In genomic region chr12:105622846-105623245, GRCh38 we compare ENCODE assay signal across 13 cellular contexts.
DNase-seq lines count a peak whose midpoint lies in the region; ATAC-seq and TF ChIP-seq lines count a peak whose summit lies in the region.
"Had no signal": no experiment of that assay in that cellular context is flagged by ENCODE, and none has a peak within 500 bp of the region (broad histone marks: within the 10 kb centered on the region; RNA-seq: fewer than 3 reads in every experiment).

No MANE protein-coding gene starts in this region.

- H3K36me3 Mint-ChIP-seq in mesothelial cell of epicardium = no peaks in the 10 kb centered on the region

- TF ChIP-seq CTCF in mesothelial cell of epicardium (IDR thresholded peaks at IDR 0.05; ENCODE audit: unreplicated experiment) = no peak
- TF ChIP-seq CTCF in heart left ventricle (IDR thresholded peaks at IDR 0.05) = no peak

- no peak overlapping the region for H3K14ac ChIP-seq in neuronal stem cell (ENCODE audit: low read length)

- H2AK5ac ChIP-seq in neuronal stem cell (ENCODE audit: low read depth, low read length) = no peak overlapping the region

- H3K27me3 Mint-ChIP-seq in mesothelial cell of epicardium (ENCODE audit: low read depth) = no peaks in the 10 kb centered on the region

- no peak overlapping the region for H2BK5ac ChIP-seq in neuronal stem cell (ENCODE audit: low read length)

- H3K27ac ChIP-seq in neuronal stem cell (replicated peaks; ENCODE audit: low read length) (peak overlapping the region; percentile 80), heart left ventricle (no peak overlapping the region)
- H3K27ac ChIP-seq: A549, C4-2B, HL-60 had no signal

- H2BK12ac ChIP-seq in neuronal stem cell (ENCODE audit: low read length) = no peak overlapping the region

- no peak overlapping the region for H3K4me3 ChIP-seq in neuronal stem cell (ENCODE audit: low read length in 2 of 2)
- no peak overlapping the region for H3K4me3 ChIP-seq in heart left ventricle
- H3K4me3 ChIP-seq: A549, HAP-1 had no signal

- H2BK15ac ChIP-seq in neuronal stem cell (ENCODE audit: low read length) = no peak overlapping the region

- peak overlapping the region; percentile 56 for H2AFZ ChIP-seq in neuronal stem cell (ENCODE audit: low read length)

- H3K4ac ChIP-seq in neuronal stem cell (ENCODE audit: low read length) = no peak overlapping the region

- H3K9me3 ChIP-seq in neuronal stem cell (replicated peaks in 1 of 2; ENCODE audit: control insufficient read depth in 2 of 2, insufficient read depth in 1 of 2, low read depth in 1 of 2, low read length in 2 of 2) (peaks cover 0 to 4% of the 10 kb centered on the region in 2 donors), heart left ventricle (peaks cover 0 to 3% (median 0%) of the 10 kb centered on the region in 12 donors)
- H3K9me3 ChIP-seq: HAP-1 had no signal

- no peaks in the 10 kb centered on the region for H3K36me3 ChIP-seq in neuronal stem cell (replicated peaks in 1 of 2; ENCODE audit: control insufficient read depth in 2 of 2, insufficient read depth in 2 of 2, low read length in 2 of 2)
- no peaks in the 10 kb centered on the region for H3K36me3 ChIP-seq in heart left ventricle
- H3K36me3 ChIP-seq: HAP-1 had no signal

- no peak for TF ChIP-seq POLR2A in heart left ventricle (IDR thresholded peaks at IDR 0.05)

- H3K4me1 ChIP-seq in neuronal stem cell (ENCODE audit: control insufficient read depth in 2 of 2, insufficient read depth in 1 of 2, low read depth in 1 of 2, low read length in 2 of 2) (peaks cover 12 to 15% of the 10 kb centered on the region in 2 donors), heart left ventricle (no peaks in the 10 kb centered on the region)
- H3K4me1 ChIP-seq: A549 had no signal

- WGBS in neuronal stem cell (ENCODE audit: extremely low coverage in 2 of 2, insufficient read length in 2 of 2, insufficient replicate concordance in 1 of 2), 2 donors = no CpG with 5 or more reads among the region's 7 CpGs
- WGBS in heart left ventricle, 4 donors = 93 to 97% (median 95%) methylated on average over 7 of the region's 7 CpGs

- peaks cover 38% of the 10 kb centered on the region for H3K4me1 Mint-ChIP-seq in mesothelial cell of epicardium

- no peak overlapping the region for H4K8ac ChIP-seq in neuronal stem cell (ENCODE audit: low read depth, low read length)

- H3K9ac ChIP-seq in neuronal stem cell (ENCODE audit: low read depth, low read length, poor library complexity) = no peak overlapping the region

- H3K23ac ChIP-seq in neuronal stem cell (ENCODE audit: low read depth, low read length, poor library complexity) = no peak overlapping the region

- H4K91ac ChIP-seq in neuronal stem cell (ENCODE audit: low read depth, low read length, poor library complexity) = no peak overlapping the region

- DNase-seq in astrocyte of the hippocampus (ENCODE audit: low read depth, low spot score) (peak; percentile 65), mesothelial cell of epicardium (ENCODE audit: low spot score in 2 of 2, unreplicated experiment in 2 of 2) (no peak), neuronal stem cell (ENCODE audit: low spot score) (peak; percentile 36), GM19240 (ENCODE audit: insufficient read length, low spot score) (no peak), heart left ventricle (no peak)
- no peak for DNase-seq in stimulated activated CD4-positive, alpha-beta T cell treated with anti-CD3 and anti-CD28 coated beads, Interleukin-2, amount 100 ng/mL, for 48 hours
- DNase-seq: AML-193; Caco-2; CD4-positive, alpha-beta T cell had no signal

- ATAC-seq in heart left ventricle = no peak
- ATAC-seq: A549 had no signal

- no peak overlapping the region for H3K4me2 ChIP-seq in neuronal stem cell (ENCODE audit: insufficient read depth, low read length, poor library complexity, severe bottlenecking)
- H3K4me2 ChIP-seq: A549 had no signal

- H3K9me3 Mint-ChIP-seq in mesothelial cell of epicardium = peaks cover 13% of the 10 kb centered on the region

- no peaks in the 10 kb centered on the region for H3K79me1 ChIP-seq in neuronal stem cell (ENCODE audit: low read depth, low read length)

- intact Hi-C loops in heart left ventricle (cut with DNase I) = no loop called here

- H3K27me3 ChIP-seq in neuronal stem cell (ENCODE audit: control insufficient read depth in 3 of 3, insufficient read depth in 3 of 3, low read depth in 1 of 3, low read length in 3 of 3) = no peaks in the 10 kb centered on the region
- H3K27me3 ChIP-seq in heart left ventricle = no peaks in the 10 kb centered on the region

- no peak overlapping the region for H3K18ac ChIP-seq in neuronal stem cell (ENCODE audit: low read length)

- no peak overlapping the region for H3K4me3 Mint-ChIP-seq in mesothelial cell of epicardium
- H3K4me3 Mint-ChIP-seq: CD4-positive, alpha-beta T cell had no signal

- H2BK120ac ChIP-seq in neuronal stem cell (ENCODE audit: low read depth, low read length) = no peak overlapping the region

- peak overlapping the region; percentile 5 for H3K27ac Mint-ChIP-seq in mesothelial cell of epicardium
- H3K27ac Mint-ChIP-seq: CD4-positive, alpha-beta T cell had no signal

Comparison
In these comparisons a context has a peak if more than half of its experiments do, and no peak if none do; other contexts are left out.
1. DNase-seq: peak in astrocyte of the hippocampus (single experiment) and neuronal stem cell (single experiment); none in mesothelial cell of epicardium (0 of 2), stimulated activated CD4-positive, alpha-beta T cell treated with anti-CD3 and anti-CD28 coated beads, Interleukin-2, amount 100 ng/mL, for 48 hours (0 of 2), GM19240 (single experiment) and heart left ventricle (0 of 5).